ENCODE assay signal across 14 cellular contexts in genomic region chr5:76412511-76412910, GRCh38. TPM values are rescaled to one million over a fixed set of nuclear protein-coding genes. Genes with fewer than 3 reads are reported as not detected.
DNase-seq lines count a peak whose midpoint lies in the region; ATAC-seq and TF ChIP-seq lines count a peak whose summit lies in the region.
"Had no signal": no experiment of that assay in that cellular context is flagged by ENCODE, and none has a peak within 500 bp of the region (broad histone marks: within the 10 kb centered on the region; RNA-seq: fewer than 3 reads in every experiment).

No MANE protein-coding gene starts in this region.

- H3K36me3 ChIP-seq in BLaER1 treated with 17β-estradiol and CSF1 and Interleukin-3, amounts not matched to agents 10 nM and 100 nM: peaks cover 10 to 78% (median 34%) of the 10 kb centered on the region in 11 experiments; a peak in 18 of 22 replicates
- peaks cover 4% of the 10 kb centered on the region for H3K36me3 ChIP-seq in CD4-positive, alpha-beta memory T cell (ENCODE audit: insufficient read depth, low read length)

- no peaks in the 10 kb centered on the region for H3K27me3 ChIP-seq in BLaER1 treated with 17β-estradiol and CSF1 and Interleukin-3, amounts not matched to agents 10 nM and 100 nM
- H3K27me3 ChIP-seq in CD4-positive, alpha-beta memory T cell (ENCODE audit: insufficient read depth, low read length): no peaks in the 10 kb centered on the region

- TF ChIP-seq CTCF in VCaP (conservative IDR thresholded peaks at IDR 0.05): no peak

- H3K9ac ChIP-seq in BLaER1 treated with 17β-estradiol and CSF1 and Interleukin-3, amounts not matched to agents 10 nM and 100 nM: no peak overlapping the region
- H3K9ac ChIP-seq: GM23248 had no signal

- POLR2A ChIA-PET in CD4-positive, alpha-beta memory T cell (lab: Charles Lee; ENCODE audit: partially characterized antibody): no interaction called here

- DNase-seq in CD4-positive, alpha-beta memory T cell: no peak
- DNase-seq in left colon (no peak), COR-L47 (lab: John Stamatoyannopoulos, UW) (no peak), foreskin melanocyte (no peak)
- DNase-seq: DND-41, GDM1, GM23248, H7, IMR-90, KBM-7 had no signal

- peaks cover 65 to 93% (median 79%) of the 10 kb centered on the region in 4 donors for H3K4me1 Mint-ChIP-seq in CD4-positive, alpha-beta memory T cell

- H3K27ac ChIP-seq in BLaER1 treated with 17β-estradiol and CSF1 and Interleukin-3, amounts not matched to agents 10 nM and 100 nM: no peak overlapping the region
- H3K27ac ChIP-seq in CD4-positive, alpha-beta memory T cell (ENCODE audit: low read depth, low read length): no peak overlapping the region
- H3K27ac ChIP-seq in VCaP: peak overlapping the region; percentile 80
- H3K27ac ChIP-seq: GM23248 had no signal

- peak overlapping the region in 2 of 8 donors; percentile 18 to 50 for H3K4me3 Mint-ChIP-seq in CD4-positive, alpha-beta memory T cell
- H3K4me3 Mint-ChIP-seq: B cell had no signal

- intact Hi-C loops in CD4-positive, alpha-beta memory T cell (cut with micrococcal nuclease): no loop called here
- intact Hi-C loops in left colon (cut with DNase I, micrococcal nuclease): no loop called here

- H4K20me1 ChIP-seq in BLaER1 treated with 17β-estradiol and CSF1 and Interleukin-3, amounts not matched to agents 10 nM and 100 nM: peaks cover 52 to 100% (median 100%) of the 10 kb centered on the region in 11 experiments; a peak in 21 of 22 replicates

- H3K36me3 Mint-ChIP-seq in CD4-positive, alpha-beta memory T cell: peaks cover 29 to 36% of the 10 kb centered on the region in 2 donors

- H3K27me3 Mint-ChIP-seq in CD4-positive, alpha-beta memory T cell: no peaks in the 10 kb centered on the region
- H3K27me3 Mint-ChIP-seq: B cell had no signal

- ATAC-seq in left colon (peak; percentile 32), GM21526 (IDR thresholded peaks at IDR 0.05; ENCODE audit: low FRiP score, unreplicated experiment) (no peak)

- H3K9me3 ChIP-seq in BLaER1 treated with 17β-estradiol and CSF1 and Interleukin-3, amounts not matched to agents 10 nM and 100 nM (replicated peaks in 1 of 11): peaks cover 0 to 10% (median 0%) of the 10 kb centered on the region in 11 experiments; a peak in 3 of 22 replicates
- H3K9me3 ChIP-seq in CD4-positive, alpha-beta memory T cell (ENCODE audit: control insufficient read depth in 1 of 2, low read length in 2 of 2): no peaks in the 10 kb centered on the region

- CTCF ChIA-PET in CD4-positive, alpha-beta memory T cell (lab: Charles Lee; ENCODE audit: partially characterized antibody): interaction anchor here (13.0 kb wide), 1 partner anchor 131 kb away, joined by 140 read pairs; no protein-coding TSS in a partner anchor

- peaks cover 23 to 73% (median 46%) of the 10 kb centered on the region in 10 experiments for H3K4me1 ChIP-seq in BLaER1 treated with 17β-estradiol and CSF1 and Interleukin-3, amounts not matched to agents 10 nM and 100 nM
- peaks cover 66% of the 10 kb centered on the region for H3K4me1 ChIP-seq in CD4-positive, alpha-beta memory T cell (ENCODE audit: insufficient read depth, low read length)

- peak overlapping the region in 4 of 7 donors; percentile 11 to 68 (median 44) for H3K27ac Mint-ChIP-seq in CD4-positive, alpha-beta memory T cell
- H3K27ac Mint-ChIP-seq: B cell had no signal

- peak overlapping the region; percentile 25 to 74 (median 60); a peak in 16 of 22 replicates for H3K4me2 ChIP-seq in BLaER1 treated with 17β-estradiol and CSF1 and Interleukin-3, amounts not matched to agents 10 nM and 100 nM

- H3K4me3 ChIP-seq in BLaER1 treated with 17β-estradiol and CSF1 and Interleukin-3, amounts not matched to agents 10 nM and 100 nM: no peak overlapping the region
- no peak overlapping the region for H3K4me3 ChIP-seq in CD4-positive, alpha-beta memory T cell (ENCODE audit: low read length in 2 of 2)
- H3K4me3 ChIP-seq: GM23248 had no signal

- H3K9me3 Mint-ChIP-seq in CD4-positive, alpha-beta memory T cell: no peaks in the 10 kb centered on the region

RNA-seq across cellular contexts. Expression of gene IQGAP2, which starts 9.4 kb away (rescaled TPM):
- total RNA-seq in CD4-positive, alpha-beta memory T cell: 100 to 1,000 TPM; 125 to 126 TPM
- polyA plus RNA-seq in CD4-positive, alpha-beta memory T cell: 10 to 100 TPM; 24.7 to 72.5 TPM
- 100 to 1,000 TPM; 104 to 123 TPM for total RNA-seq in left colon
- total RNA-seq: GM23248 had no signal
